ENCODE assay signal across 18 cellular contexts in genomic region chr9:125106285-125106893, GRCh38. TPM values are rescaled to one million over a fixed set of nuclear protein-coding genes. Genes with fewer than 3 reads are reported as not detected.
DNase-seq lines count a peak whose midpoint lies in the region; TF ChIP-seq lines count a peak whose summit lies in the region.
"Had no signal": no experiment of that assay in that cellular context is flagged by ENCODE, and none has a peak within 500 bp of the region (broad histone marks: within the 10 kb centered on the region; RNA-seq: fewer than 3 reads in every experiment).

No MANE protein-coding gene starts in this region.

- no peak for TF ChIP-seq CTCF in PC-9 (conservative IDR thresholded peaks at IDR 0.05)

- H3F3A ChIP-seq in PC-9 (ENCODE audit: insufficient read depth, low read depth) = no peaks in the 10 kb centered on the region

- H3K79me2 ChIP-seq in PC-9 (ENCODE audit: low read depth) = no peaks in the 10 kb centered on the region

- no peak overlapping the region for H3K4me3 ChIP-seq in skeletal muscle cell (ENCODE audit: low read depth, low read length)
- no peak overlapping the region for H3K4me3 ChIP-seq in PC-9
- H3K4me3 ChIP-seq: adrenal gland, hepatocyte, right atrium auricular region had no signal

- intact Hi-C loops in PC-9 (cut with micrococcal nuclease; ENCODE audit: unreplicated experiment) = no loop called here

- H3K4me2 ChIP-seq in PC-9 = no peak overlapping the region
- H3K4me2 ChIP-seq: hepatocyte had no signal

- H3K4me1 ChIP-seq in PC-9 (replicated peaks; ENCODE audit: insufficient read depth) = no peaks in the 10 kb centered on the region

- POLR2A ChIA-PET in PC-9 (lab: Charles Lee; ENCODE audit: unreplicated experiment) = no interaction called here

- H3K27me3 ChIP-seq in PC-9 (ENCODE audit: insufficient read depth, low read depth) = no peaks in the 10 kb centered on the region
- H3K27me3 ChIP-seq: adrenal gland, hepatocyte, right atrium auricular region had no signal

- CTCF ChIA-PET in PC-9 (lab: Charles Lee) = no interaction called here

- no peaks in the 10 kb centered on the region for H3K9me3 ChIP-seq in PC-9 (ENCODE audit: insufficient read depth, low read depth)
- H3K9me3 ChIP-seq: adrenal gland, right atrium auricular region had no signal

- no TSS peak for BruUV-seq in PC-9 (replicated peaks; lab: Mats Ljungman, UMichigan)

- H4K20me1 ChIP-seq in PC-9 (ENCODE audit: insufficient read depth) = no peaks in the 10 kb centered on the region

- H3K9me2 ChIP-seq in PC-9 (ENCODE audit: insufficient read depth) = no peaks in the 10 kb centered on the region

- no peak overlapping the region for H2AFZ ChIP-seq in PC-9
- H2AFZ ChIP-seq: hepatocyte had no signal

- H3K36me3 ChIP-seq in PC-9 (ENCODE audit: low read depth) = no peaks in the 10 kb centered on the region
- H3K36me3 ChIP-seq: adrenal gland, right atrium auricular region had no signal

- DNase-seq in EH (ENCODE audit: low read depth) (peak; percentile 78), NCI-H226 (peak; percentile 49), dermis blood vessel endothelial cell (peak; percentile 17), skeletal muscle cell (ENCODE audit: low read depth) (peak; percentile 62), PC-9 (no peak), 8988T (no peak), KG1 (lab: John Stamatoyannopoulos, UW) (no peak)
- DNase-seq: adrenal gland; CD4-positive, CD25-positive, alpha-beta regulatory T cell; DMS79; erythroblast; KBM-7; kidney glomerular epithelial cell; RPMI8226; stimulated activated CD4-positive, alpha-beta T cell treated with anti-CD3 and anti-CD28 coated beads, Interleukin-4, amount 100 ng/mL, for 1 hour; T-helper 1 cell had no signal

- no peak overlapping the region for H3K27ac ChIP-seq in PC-9
- H3K27ac ChIP-seq: hepatocyte, right atrium auricular region had no signal

RNA-seq across cellular contexts. Expression of gene SCAI, which starts 36.9 kb away (rescaled TPM):
- total RNA-seq in dermis blood vessel endothelial cell (8.9 and 13.6 TPM in 2 replicates), PC-9 (2021) (16.0 and 20.2 TPM in 2 replicates)

Comparison
In these comparisons a context has a peak if more than half of its experiments do, and no peak if none do; other contexts are left out.
1. DNase-seq: peak in EH (single experiment), NCI-H226 (single experiment), dermis blood vessel endothelial cell (single experiment) and skeletal muscle cell (single experiment); none in PC-9 (0 of 2), 8988T (single experiment) and KG1 (single experiment).